In genomic region chr4:36243355-36244256, GRCh38 we compare ENCODE assay signal across 8 cellular contexts. TPM values are rescaled to one million over a fixed set of nuclear protein-coding genes. Genes with fewer than 3 reads are reported as not detected.
A peak's percentile ranks its signal among the peaks of the same experiment; 100 is the strongest.
DNase-seq lines count a peak whose midpoint lies in the region; ATAC-seq, FAIRE-seq and TF ChIP-seq lines count a peak whose summit lies in the region.

No MANE protein-coding gene starts in this region.

- peak; percentile 71 for DNase-seq in Ammon's horn (ENCODE audit: low spot score)
- DNase-seq in SW 1271 (lab: John Stamatoyannopoulos, UW): peak; percentile 1 to 32
- peak; percentile 59 for DNase-seq in bronchial epithelial cell (ENCODE audit: low read depth)
- peak; percentile 29 for DNase-seq in stimulated activated CD4-positive, alpha-beta T cell treated with anti-CD3 and anti-CD28 coated beads, Interleukin-1b, Interleukin-23, amount 100 ng/mL, for 4 hours (ENCODE audit: low read depth in 2 of 2)

- FAIRE-seq in bronchial epithelial cell (lab: Jason Lieb, UNC): no peak

- H3K36me3 ChIP-seq in bronchial epithelial cell (ENCODE audit: control insufficient read depth, insufficient read depth, low read length): no peaks in the 10 kb centered on the region

- H3K27ac ChIP-seq in layer of hippocampus (ENCODE audit: low read depth, low read length): peak overlapping the region; percentile 94

- no peak for TF ChIP-seq CTCF in bronchial epithelial cell (IDR thresholded peaks at IDR 0.05; ENCODE audit: insufficient read depth, low read length, severe bottlenecking)

- ATAC-seq in GM19351 (IDR thresholded peaks at IDR 0.05; ENCODE audit: unreplicated experiment): peak; percentile 29
- peak; percentile 10 for ATAC-seq in HG03520 (IDR thresholded peaks at IDR 0.05; ENCODE audit: unreplicated experiment)
- no peak for ATAC-seq in HG03442 (IDR thresholded peaks at IDR 0.05; ENCODE audit: unreplicated experiment)

- no peaks in the 10 kb centered on the region for H3K27me3 ChIP-seq in bronchial epithelial cell (ENCODE audit: control insufficient read depth, insufficient read depth, low read length)
- H3K27me3 ChIP-seq in layer of hippocampus (ENCODE audit: control insufficient read depth, insufficient read depth, low read length): no peaks in the 10 kb centered on the region

- peak overlapping the region; percentile 71 for H3K4me3 ChIP-seq in bronchial epithelial cell (ENCODE audit: low read depth, low read length)

RNA-seq across cellular contexts. Expression of gene ARAP2, which starts 0.7 kb away (rescaled TPM):
- total RNA-seq in bronchial epithelial cell: 46.3 and 62.9 TPM in 2 replicates

RNA-seq across cellular contexts. Expression of gene DTHD1, which starts 37.8 kb away (rescaled TPM):
- total RNA-seq in bronchial epithelial cell: under 0.01 TPM in 2 replicates

Comparison
In these comparisons a context has a peak if more than half of its experiments do, and no peak if none do; other contexts are left out.
1. DNase-seq: peak in every context shown above with its lines; median percentile 71 in Ammon's horn; 59 in bronchial epithelial cell; 29 in stimulated activated CD4-positive, alpha-beta T cell treated with anti-CD3 and anti-CD28 coated beads, Interleukin-1b, Interleukin-23, amount 100 ng/mL, for 4 hours; 16 in SW 1271.